29 cellular contexts compared by ENCODE assay signal in the genomic region with DNA sequence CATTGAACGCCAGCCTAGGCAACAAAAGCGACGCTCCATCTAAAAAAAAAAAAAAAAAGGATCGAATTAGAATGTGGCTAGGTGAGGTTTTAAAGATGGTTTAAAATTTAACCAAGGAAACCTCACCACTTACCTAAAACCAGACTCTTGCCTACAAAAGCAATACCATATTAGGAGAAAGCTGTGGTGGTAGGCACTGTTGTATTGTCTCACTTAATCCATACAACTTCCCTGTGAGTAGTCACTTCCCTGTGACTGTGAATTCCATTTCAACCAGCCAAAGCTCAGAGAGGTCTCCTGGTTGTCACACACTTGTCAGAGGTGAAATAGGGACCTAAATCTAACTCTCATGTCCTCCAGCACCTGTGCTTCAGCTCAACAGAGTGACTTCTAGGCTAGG. TPM values are rescaled to one million over a fixed set of nuclear protein-coding genes. Genes with fewer than 3 reads are reported as not detected.
"Had no signal": no experiment of that assay in that cellular context is flagged by ENCODE, and none has a peak within 500 bp of the region (broad histone marks: within the 10 kb centered on the region; RNA-seq: fewer than 3 reads in every experiment).

No MANE protein-coding gene starts in this region.

- H3K27me3 ChIP-seq: neural progenitor cell, neutrophil, right atrium auricular region, right lobe of liver, tibial nerve, upper lobe of left lung, vagina had no signal

- H3K9me3 ChIP-seq: neutrophil, psoas muscle, right atrium auricular region, right lobe of liver, tibial nerve, upper lobe of left lung, vagina had no signal

- H3K9ac ChIP-seq: neural progenitor cell, parathyroid adenoma had no signal

- H3K4me1 ChIP-seq: parathyroid adenoma, psoas muscle, right atrium auricular region, right lobe of liver, tibial nerve, upper lobe of left lung, vagina had no signal

- H3K79me2 ChIP-seq: parathyroid adenoma had no signal

- H3K36me3 ChIP-seq: left ventricle myocardium inferior, neural progenitor cell, neutrophil, right atrium auricular region, right lobe of liver, tibial nerve, upper lobe of left lung, vagina had no signal

- H3K27ac ChIP-seq: left ventricle myocardium inferior, neural progenitor cell, neutrophil, parathyroid adenoma, psoas muscle, right atrium auricular region, right lobe of liver, tibial nerve, upper lobe of left lung, vagina had no signal

- FAIRE-seq: keratinocyte had no signal

- DNase-seq: hippocampal formation; kidney glomerular epithelial cell; left colon; left ventricle myocardium inferior; mesendoderm; naive B cell; natural killer cell; nephron progenitor cell; occipital lobe; psoas muscle; right lobe of liver; stimulated activated CD4-positive, alpha-beta T cell treated with anti-CD3 and anti-CD28 coated beads, Interleukin-1b, Interleukin-23, amount 100 ng/mL, for 48 hours; stimulated activated CD4-positive, alpha-beta T cell treated with anti-CD3 and anti-CD28 coated beads, Interleukin-2, amount 100 ng/mL, for 48 hours; stimulated activated CD4-positive, alpha-beta T cell treated with anti-CD3 and anti-CD28 coated beads, Interleukin-4, amount 100 ng/mL, for 4 hours; stimulated activated CD8-positive, alpha-beta memory T cell treated with anti-CD3 and anti-CD28 coated beads, Interleukin-4, amount 100 ng/mL, for 48 hours; stimulated activated naive CD4-positive, alpha-beta T cell treated with Interleukin-2 at 50 U/mL for 16 hours; stimulated activated naive CD8-positive, alpha-beta T cell treated with anti-CD3 and anti-CD28 coated beads, Interleukin-15, amount 100 ng/mL, for 72 hours; substantia nigra; upper lobe of left lung had no signal

- H3K4me3 ChIP-seq: left ventricle myocardium inferior, lung, neural progenitor cell, psoas muscle, right atrium auricular region, right lobe of liver, smooth muscle cell, tibial nerve, upper lobe of left lung, vagina had no signal

- ATAC-seq: left colon; natural killer cell; psoas muscle; right lobe of liver; stimulated activated memory B cell treated with anti-CD40 and anti-IgM and Interleukin-4, amounts not matched to agents 10 μg/mL and 1 μg/mL and 100 μg/mL, for 72 hours; stimulated activated naive CD8-positive, alpha-beta T cell treated with anti-CD3 and anti-CD28 coated beads, Interleukin-15, amount 100 ng/mL, for 72 hours had no signal

- H2AFZ ChIP-seq: neural progenitor cell, parathyroid adenoma had no signal

- H3K4me2 ChIP-seq: neural progenitor cell, smooth muscle cell had no signal

RNA-seq across cellular contexts. Expression of gene SHISA2, which starts 15.4 kb away (rescaled TPM):
- total RNA-seq: right atrium auricular region, vagina had no signal
